In the genomic region with DNA sequence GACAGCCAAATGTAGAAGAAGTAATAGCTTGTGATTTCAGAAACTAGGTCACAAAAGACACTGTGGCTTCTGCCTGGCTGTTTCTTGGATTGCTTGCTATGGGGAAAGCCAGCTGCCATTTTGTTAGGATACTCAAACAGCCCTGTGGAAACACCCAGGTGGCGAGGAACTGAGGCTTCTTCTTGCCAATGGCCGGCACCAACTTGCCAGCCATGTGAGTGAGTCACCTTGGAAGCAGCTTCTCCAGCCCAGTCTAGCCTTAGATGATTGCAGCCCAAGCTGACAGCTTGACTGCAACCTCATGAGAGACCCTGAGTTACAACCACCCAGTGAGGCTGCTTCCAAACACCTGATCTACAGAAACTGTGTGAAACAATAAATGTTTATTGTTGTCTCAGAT, we compare ENCODE assay signal across 18 cellular contexts. TPM values are rescaled to one million over a fixed set of nuclear protein-coding genes. Genes with fewer than 3 reads are reported as not detected.
A peak's percentile ranks its signal among the peaks of the same experiment; 100 is the strongest.
DNase-seq lines count a peak whose midpoint lies in the region; FAIRE-seq and TF ChIP-seq lines count a peak whose summit lies in the region.
"Had no signal": no experiment of that assay in that cellular context is flagged by ENCODE, and none has a peak within 500 bp of the region (broad histone marks: within the 10 kb centered on the region; RNA-seq: fewer than 3 reads in every experiment).

No MANE protein-coding gene starts in this region.

- peak overlapping the region; percentile 50 for H3K9ac ChIP-seq in skeletal muscle satellite cell (ENCODE audit: low read depth, low read length)

- DNase-seq in HTR-8/SVneo (ENCODE audit: insufficient read length, low spot score) = no peak
- DNase-seq in amniotic epithelial cell (ENCODE audit: low read depth) = peak; percentile 79
- peak; percentile 55 for DNase-seq in fibroblast of pulmonary artery (ENCODE audit: low read depth)
- no peak for DNase-seq in spleen
- no peak for DNase-seq in NCI-H2227 (lab: John Stamatoyannopoulos, UW; ENCODE audit: unreplicated experiment)
- no peak for DNase-seq in Kasumi-1 (lab: John Stamatoyannopoulos, UW)
- DNase-seq: activated CD4-positive, CD25-positive, alpha-beta regulatory T cell; activated effector memory CD4-positive, alpha-beta T cell treated with Interleukin-2 at 50 U/mL for 16 hours; amygdala; foreskin melanocyte; GOT3; NCI-H2029 treated with DMSO at 0.1 percent for 48 hours; retina; stimulated activated CD4-positive, alpha-beta T cell treated with anti-CD3 and anti-CD28 coated beads, Interleukin-2, amount 100 ng/mL, for 24 hours had no signal

- TF ChIP-seq CTCF in fibroblast of pulmonary artery (IDR thresholded peaks at IDR 0.05; ENCODE audit: low read length, missing control alignments) = no peak
- TF ChIP-seq CTCF in spleen (IDR thresholded peaks at IDR 0.05 in 8 of 11, conservative IDR thresholded peaks at IDR 0.05 in 3 of 11) = no peak

- no peak for TF ChIP-seq POLR2A in spleen (IDR thresholded peaks at IDR 0.05)

- peak overlapping the region; percentile 54 for H3K4me2 ChIP-seq in skeletal muscle satellite cell (ENCODE audit: low read length)

- peak overlapping the region in 3 of 8 donors; percentile 2 to 26 (median 4) for H3K27ac ChIP-seq in spleen

- H3K36me3 ChIP-seq in skeletal muscle satellite cell (ENCODE audit: insufficient read depth, low read length) (no peaks in the 10 kb centered on the region), spleen (no peaks in the 10 kb centered on the region)

- no peaks in the 10 kb centered on the region for H3K9me3 ChIP-seq in skeletal muscle satellite cell (replicated peaks; ENCODE audit: low read length)
- no peaks in the 10 kb centered on the region for H3K9me3 ChIP-seq in spleen

- peak; percentile 81 for FAIRE-seq in HTR-8/SVneo (lab: Jason Lieb, UNC)

- H3K4me1 ChIP-seq in skeletal muscle satellite cell (ENCODE audit: control insufficient read depth, insufficient read depth, low read length) (peaks cover 63% of the 10 kb centered on the region), spleen (peaks cover 0 to 19% (median 5%) of the 10 kb centered on the region in 6 donors)

- H3K27me3 ChIP-seq in skeletal muscle satellite cell (ENCODE audit: control insufficient read depth, insufficient read depth, low read length) (no peaks in the 10 kb centered on the region), spleen (replicated peaks in 1 of 7) (peaks cover 0 to 30% (median 0%) of the 10 kb centered on the region in 7 donors)

- no peak overlapping the region for H3K4me3 ChIP-seq in fibroblast of pulmonary artery (replicated peaks; ENCODE audit: low read depth, low read length)
- peak overlapping the region; percentile 33 for H3K4me3 ChIP-seq in skeletal muscle satellite cell (ENCODE audit: low read length)
- no peak overlapping the region for H3K4me3 ChIP-seq in spleen
- H3K4me3 ChIP-seq: lung had no signal

- intact Hi-C loops in spleen (cut with DNase I; ENCODE audit: low total_unique reads) = no loop called here

- WGBS in spleen, 5 donors = 83 to 93% (median 88%) methylated on average over 2 of the region's 2 CpGs

RNA-seq across cellular contexts. Expression of a gene that starts 11.9 kb away (rescaled TPM):
- under 0.01 and 1.3 TPM in 2 replicates for total RNA-seq in skeletal muscle satellite cell (2012; rRNA removed)
- 1 to 10 TPM in 6 of 7 donors, under 1 TPM in 1; 0.51 to 5.3 (median 3.5) TPM for total RNA-seq in spleen
- polyA plus RNA-seq in spleen = 1 to 10 TPM; 4.6 to 7.3 (median 4.8) TPM
- total RNA-seq: natural killer cell treated with Interleukin-12 subunit alpha and Interleukin-12 subunit beta and Interleukin-15 and Interleukin-18, amount 100 ng/mL, for 72 hours; T-helper 1 cell treated with Interleukin-12 subunit alpha and Interleukin-12 subunit beta and Interleukin-4 antibody, amounts not matched to agents 30 ng/mL and 1 ng/mL, for 36 hours had no signal

RNA-seq across cellular contexts. Expression of a gene that starts 31.6 kb away (rescaled TPM):
- under 0.01 TPM in 1 of 2 replicates, not detected in the other for total RNA-seq in skeletal muscle satellite cell (2012; rRNA removed)
- total RNA-seq in spleen = 10 to 100 TPM in 3 of 7 donors, 1 to 10 TPM in 4; 3.1 to 49.4 (median 6.1) TPM
- 1 to 10 TPM; 1.1 to 4.2 (median 2.3) TPM for polyA plus RNA-seq in spleen
- total RNA-seq: natural killer cell treated with Interleukin-12 subunit alpha and Interleukin-12 subunit beta and Interleukin-15 and Interleukin-18, amount 100 ng/mL, for 72 hours; T-helper 1 cell treated with Interleukin-12 subunit alpha and Interleukin-12 subunit beta and Interleukin-4 antibody, amounts not matched to agents 30 ng/mL and 1 ng/mL, for 36 hours had no signal

Comparison
In these comparisons a context has a peak if more than half of its experiments do, and no peak if none do; other contexts are left out.
1. DNase-seq: peak in amniotic epithelial cell (single experiment) and fibroblast of pulmonary artery (single experiment); none in HTR-8/SVneo (single experiment), spleen (single experiment), NCI-H2227 (single experiment) and Kasumi-1 (0 of 2).